Comparison of ENCODE assay signal across 1 cellular context in genomic region chr20:37542281-37542680, GRCh38.
TF ChIP-seq lines count a peak whose summit lies in the region.

No MANE protein-coding gene starts in this region.

TF ChIP-seq in IMR-90, 13 proteins besides CTCF, POLR2A, EP300 and RAD21:
- TF ChIP-seq RFX5 (IDR thresholded peaks at IDR 0.05; ENCODE audit: low read depth, low read length) = no peak
- no peak for TF ChIP-seq ELK1 (IDR thresholded peaks at IDR 0.05; ENCODE audit: borderline replicate concordance, low read depth, low read length)
- peak; percentile 48; the same call in 1 of the 2 replicates for TF ChIP-seq BHLHE40 (IDR thresholded peaks at IDR 0.05; ENCODE audit: low read depth, low read length)
- no peak for TF ChIP-seq CEBPB (IDR thresholded peaks at IDR 0.05; ENCODE audit: low read depth, low read length)
- no peak for TF ChIP-seq MAZ (IDR thresholded peaks at IDR 0.05; ENCODE audit: borderline replicate concordance, low read depth, low read length)
